8 cellular contexts compared by ENCODE assay signal in the genomic region with DNA sequence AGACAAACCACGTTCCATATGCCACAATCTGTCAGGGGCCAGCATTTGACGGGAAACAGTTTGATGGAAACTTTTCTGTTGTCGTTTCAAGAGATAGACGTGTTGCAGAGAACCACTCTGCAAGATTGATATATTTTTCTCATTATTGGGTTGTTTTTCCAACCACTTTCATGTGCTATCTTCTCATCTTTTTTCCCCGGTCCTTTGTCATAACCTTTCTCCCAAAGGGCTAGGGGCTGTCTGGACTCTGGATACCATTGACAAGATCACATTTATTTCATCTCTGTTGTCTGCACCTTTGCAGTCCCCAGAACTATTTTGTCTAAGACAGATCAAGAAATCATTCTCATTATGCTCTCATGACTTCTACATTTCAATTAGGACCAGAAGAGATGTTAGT.
"Had no signal": no experiment of that assay in that cellular context is flagged by ENCODE, and none has a peak within 500 bp of the region (broad histone marks: within the 10 kb centered on the region; RNA-seq: fewer than 3 reads in every experiment).

No MANE protein-coding gene starts in this region.

- ATAC-seq: HCT116 had no signal

- H3K27ac ChIP-seq: GM23248 had no signal

- DNase-seq: GM23248, GOT3, H7, H9, HCEC 1CT, HFFc6 had no signal

- H2AFZ ChIP-seq: GM23248 had no signal

- H3K9ac ChIP-seq: GM23248 had no signal

- H3K4me1 ChIP-seq: HAP-1 had no signal

- H3K36me3 ChIP-seq: HAP-1 had no signal

- H3K27ac Mint-ChIP-seq: H9, HFFc6 had no signal

- H3K4me3 ChIP-seq: GM23248, HAP-1 had no signal

- H3K4me1 Mint-ChIP-seq: H9 had no signal

- H3K9me3 ChIP-seq: HAP-1 had no signal

- H3K4me3 Mint-ChIP-seq: H9, HFFc6 had no signal

- H3K9me3 Mint-ChIP-seq: H9, HFFc6 had no signal
